ENCODE assay signal across 10 cellular contexts in genomic region chr9:3397726-3398125, GRCh38.
DNase-seq lines count a peak whose midpoint lies in the region; ATAC-seq and TF ChIP-seq lines count a peak whose summit lies in the region.
"Had no signal": no experiment of that assay in that cellular context is flagged by ENCODE, and none has a peak within 500 bp of the region (broad histone marks: within the 10 kb centered on the region; RNA-seq: fewer than 3 reads in every experiment).

No MANE protein-coding gene starts in this region.

- H3K4me1 Mint-ChIP-seq in CD4-positive, alpha-beta T cell (ENCODE audit: low read depth), result peaks cover 47% of the 10 kb centered on the region
- H3K4me1 Mint-ChIP-seq in activated T-helper 17 cell treated with anti-CD3 and anti-CD28 coated beads, Interleukin-2, amount 50 U/mL, for 72 hours, result peaks cover 10% of the 10 kb centered on the region

- no peaks in the 10 kb centered on the region for H3K9me3 ChIP-seq in CD4-positive, alpha-beta T cell (ENCODE audit: control insufficient read depth, low read length)
- peaks cover 0 to 3% (median 0%) of the 10 kb centered on the region in 12 donors for H3K9me3 ChIP-seq in heart left ventricle
- H3K9me3 ChIP-seq: ovary had no signal

- peak overlapping the region; percentile 53 for H3K27ac ChIP-seq in CD4-positive, alpha-beta T cell (ENCODE audit: low read depth, low read length)
- H3K27ac ChIP-seq in heart left ventricle, result peak overlapping the region in 1 of 12 donors; percentile 86
- no peak overlapping the region for H3K27ac ChIP-seq in RWPE1
- H3K27ac ChIP-seq: ovary had no signal

- H3K27me3 Mint-ChIP-seq in CD4-positive, alpha-beta T cell, result no peaks in the 10 kb centered on the region
- H3K27me3 Mint-ChIP-seq in activated T-helper 17 cell treated with anti-CD3 and anti-CD28 coated beads, Interleukin-2, amount 50 U/mL, for 72 hours, result no peaks in the 10 kb centered on the region

- no peak for TF ChIP-seq CTCF in CD4-positive, alpha-beta T cell (IDR thresholded peaks at IDR 0.05)
- no peak for TF ChIP-seq CTCF in heart left ventricle (IDR thresholded peaks at IDR 0.05)
- TF ChIP-seq CTCF in RWPE1 (conservative IDR thresholded peaks at IDR 0.05; ENCODE audit: low read depth), result no peak

- peak overlapping the region; percentile 67 for H3K4me3 Mint-ChIP-seq in CD4-positive, alpha-beta T cell
- H3K4me3 Mint-ChIP-seq in activated T-helper 17 cell treated with anti-CD3 and anti-CD28 coated beads, Interleukin-2, amount 50 U/mL, for 72 hours, result peak overlapping the region; percentile 58

- peak overlapping the region; percentile 87 for H3K27ac Mint-ChIP-seq in CD4-positive, alpha-beta T cell
- peak overlapping the region; percentile 76 for H3K27ac Mint-ChIP-seq in activated T-helper 17 cell treated with anti-CD3 and anti-CD28 coated beads, Interleukin-2, amount 50 U/mL, for 72 hours

- H3K36me3 Mint-ChIP-seq in CD4-positive, alpha-beta T cell (ENCODE audit: low read depth), result peaks cover 50% of the 10 kb centered on the region
- H3K36me3 Mint-ChIP-seq in activated T-helper 17 cell treated with anti-CD3 and anti-CD28 coated beads, Interleukin-2, amount 50 U/mL, for 72 hours (ENCODE audit: low read depth), result peaks cover 25% of the 10 kb centered on the region

- POLR2A ChIA-PET in CD4-positive, alpha-beta T cell (lab: Charles Lee), result interaction anchor here (1.3 kb wide), 1 partner anchor 129 kb away, joined by 6 read pairs; the partner anchor contains the start of gene RFX3
- POLR2A ChIA-PET in RWPE1 (lab: Yijun Ruan, JAX; ENCODE audit: low non-redundant PET), result no interaction called here

- H3K4me3 ChIP-seq in heart left ventricle, result peak overlapping the region in 1 of 12 donors; percentile 41
- H3K4me3 ChIP-seq: ovary had no signal

- WGBS in heart left ventricle, 4 donors, result 89 to 92% (median 91%) methylated on average over 2 of the region's 2 CpGs

- intact Hi-C loops in CD4-positive, alpha-beta T cell (cut with DNase I, micrococcal nuclease), result no loop called here
- intact Hi-C loops in heart left ventricle (cut with DNase I), result no loop called here
- intact Hi-C loops in left cardiac atrium (cut with DNase I), result no loop called here

- TF ChIP-seq POLR2A in heart left ventricle (IDR thresholded peaks at IDR 0.05), result no peak

- H3K36me3 ChIP-seq in heart left ventricle, result peaks cover 0 to 25% (median 7%) of the 10 kb centered on the region in 9 donors
- H3K36me3 ChIP-seq: ovary had no signal

- DNase-seq in CD4-positive, alpha-beta T cell, result no peak
- DNase-seq in HUDEP-2 (lab: John Stamatoyannopoulos, UW; ENCODE audit: unreplicated experiment in 76 of 76) (no peak), heart left ventricle (no peak), left cardiac atrium (no peak), RWPE1 (ENCODE audit: low spot score) (no peak)
- DNase-seq: dorsolateral prefrontal cortex, ovary had no signal

- H3K27me3 ChIP-seq in CD4-positive, alpha-beta T cell (ENCODE audit: control insufficient read depth, insufficient read depth, low read length), result no peaks in the 10 kb centered on the region
- H3K27me3 ChIP-seq in heart left ventricle, result no peaks in the 10 kb centered on the region
- H3K27me3 ChIP-seq: dorsolateral prefrontal cortex, ovary had no signal

- ATAC-seq in CD4-positive, alpha-beta T cell (ENCODE audit: poor library complexity), result no peak
- ATAC-seq in GM19328 (IDR thresholded peaks at IDR 0.05; ENCODE audit: unreplicated experiment) (peak; percentile 25), HG03103 (IDR thresholded peaks at IDR 0.05; ENCODE audit: low read depth, unreplicated experiment) (peak; percentile 38), heart left ventricle (no peak), left cardiac atrium (no peak)
- ATAC-seq in activated T-helper 17 cell treated with anti-CD3 and anti-CD28 coated beads, Interleukin-2, amount 50 U/mL, for 72 hours (replicated peaks), result no peak

- H3K4me1 ChIP-seq in heart left ventricle, result peaks cover 0 to 12% (median 0%) of the 10 kb centered on the region in 12 donors

- H3K9me3 Mint-ChIP-seq in CD4-positive, alpha-beta T cell, result no peaks in the 10 kb centered on the region
- no peaks in the 10 kb centered on the region for H3K9me3 Mint-ChIP-seq in activated T-helper 17 cell treated with anti-CD3 and anti-CD28 coated beads, Interleukin-2, amount 50 U/mL, for 72 hours

- CTCF ChIA-PET in CD4-positive, alpha-beta T cell (lab: Charles Lee), result no interaction called here
- CTCF ChIA-PET in RWPE1 (lab: Yijun Ruan, JAX), result no interaction called here

Comparison
In these comparisons a context has a peak if more than half of its experiments do, and no peak if none do; other contexts are left out.
1. ATAC-seq: peak in GM19328 (single experiment) and HG03103 (single experiment); none in CD4-positive, alpha-beta T cell (single experiment), activated T-helper 17 cell treated with anti-CD3 and anti-CD28 coated beads, Interleukin-2, amount 50 U/mL, for 72 hours (single experiment), heart left ventricle (0 of 4) and left cardiac atrium (0 of 2).